In genomic region chr9:126705311-126705766, GRCh38 we compare ENCODE assay signal across 8 cellular contexts.
A peak's percentile ranks its signal among the peaks of the same experiment; 100 is the strongest.
DNase-seq lines count a peak whose midpoint lies in the region; ATAC-seq and TF ChIP-seq lines count a peak whose summit lies in the region.

No MANE protein-coding gene starts in this region.

- DNase-seq in G401 (ENCODE audit: low spot score): peak; percentile 82
- DNase-seq in Jurkat, Clone E6-1 (ENCODE audit: low read depth, low spot score): peak; percentile 63
- DNase-seq in RWPE1 (ENCODE audit: low spot score): peak; percentile 88
- peak; percentile 75 for DNase-seq in activated T-helper 9 cell treated with anti-CD3 and anti-CD28 coated beads, Interleukin-2, amount 50 U/mL, for 16 hours (ENCODE audit: low read depth)
- DNase-seq in fibroblast of the conjunctiva (ENCODE audit: low read depth): peak; percentile 28
- DNase-seq in omental fat pad (ENCODE audit: low spot score): peak; percentile 82
- peak; percentile 86 to 90 for DNase-seq in suprapubic skin (ENCODE audit: low spot score in 2 of 2)

- H3K36me3 ChIP-seq in suprapubic skin: no peaks in the 10 kb centered on the region

- ATAC-seq in omental fat pad (ENCODE audit: low FRiP score) (peak; percentile 71), GM21723 (IDR thresholded peaks at IDR 0.05; ENCODE audit: unreplicated experiment) (no peak)

- no peaks in the 10 kb centered on the region for H3K9me3 ChIP-seq in suprapubic skin

- CTCF ChIA-PET in RWPE1 (lab: Yijun Ruan, JAX): interaction anchor here (0.6 to 8.7 kb wide), 35 partner anchors 9 to 1039 kb away, joined by 3 to 231 read pairs (median 4); no protein-coding TSS in a partner anchor

- peaks cover 58% of the 10 kb centered on the region for H3K27me3 ChIP-seq in suprapubic skin

- TF ChIP-seq POLR2A in suprapubic skin (IDR thresholded peaks at IDR 0.05): no peak

- no peak for TF ChIP-seq EP300 in suprapubic skin (IDR thresholded peaks at IDR 0.05)

- POLR2A ChIA-PET in RWPE1 (lab: Yijun Ruan, JAX; ENCODE audit: low non-redundant PET): interaction anchor here (0.6 kb wide), 1 partner anchor 540 kb away, joined by 4 read pairs; no protein-coding TSS in a partner anchor

- in situ Hi-C loops in G401 (cut with HindIII; ENCODE audit: low sequenced_read_pairs): no loop called here

- 4% methylated on average over 21 of the region's 30 CpGs for WGBS in suprapubic skin

- no peak overlapping the region for H3K4me3 ChIP-seq in Jurkat, Clone E6-1 (ENCODE audit: low read length)
- H3K4me3 ChIP-seq in suprapubic skin: peak overlapping the region; percentile 23

- peak overlapping the region; percentile 63 for H3K27ac ChIP-seq in RWPE1
- H3K27ac ChIP-seq in suprapubic skin: no peak overlapping the region

- TF ChIP-seq CTCF in RWPE1 (conservative IDR thresholded peaks at IDR 0.05; ENCODE audit: low read depth): peak; percentile 99
- TF ChIP-seq CTCF in omental fat pad (IDR thresholded peaks at IDR 0.05): peak in 1 of 3 donors; percentile 59
- peak; percentile 83 to 85 for TF ChIP-seq CTCF in suprapubic skin (IDR thresholded peaks at IDR 0.05)

- H3K4me1 ChIP-seq in suprapubic skin: peaks cover 34% of the 10 kb centered on the region

Comparison
In these comparisons a context has a peak if more than half of its experiments do, and no peak if none do; other contexts are left out.
1. DNase-seq: peak in every context shown above with its lines; median percentile 88 in RWPE1; 88 in suprapubic skin; 82 in G401; 82 in omental fat pad; 75 in activated T-helper 9 cell treated with anti-CD3 and anti-CD28 coated beads, Interleukin-2, amount 50 U/mL, for 16 hours; 63 in Jurkat, Clone E6-1; 28 in fibroblast of the conjunctiva.